ENCODE assay signal across 8 cellular contexts in genomic region chr6:135183532-135184440, GRCh38. TPM values are rescaled to one million over a fixed set of nuclear protein-coding genes. Genes with fewer than 3 reads are reported as not detected.
A peak's percentile ranks its signal among the peaks of the same experiment; 100 is the strongest.
DNase-seq lines count a peak whose midpoint lies in the region; ATAC-seq and TF ChIP-seq lines count a peak whose summit lies in the region.

No MANE protein-coding gene starts in this region.

- H3K27me3 ChIP-seq in NT2/D1 (ENCODE audit: insufficient read depth, insufficient read length) (peaks cover 40% of the 10 kb centered on the region), fibroblast of lung (ENCODE audit: control insufficient read depth, insufficient read depth, low read length) (peaks cover 6% of the 10 kb centered on the region)

- TF ChIP-seq CTCF in C4-2B (conservative IDR thresholded peaks at IDR 0.05) (peak; percentile 45), fibroblast of lung (conservative IDR thresholded peaks at IDR 0.05 in 1 of 2, IDR thresholded peaks at IDR 0.05 in 1 of 2; ENCODE audit: low read depth in 1 of 2, low read length in 2 of 2) (peak; percentile 49 to 59), osteocyte (IDR thresholded peaks at IDR 0.05) (peak; percentile 54)

- H3K79me2 ChIP-seq in fibroblast of lung (ENCODE audit: control insufficient read depth, insufficient read depth, low read length): no peaks in the 10 kb centered on the region

- H3K27me3 Mint-ChIP-seq in osteocyte (ENCODE audit: unreplicated experiment): peaks cover 5% of the 10 kb centered on the region

- peaks cover 25% of the 10 kb centered on the region for H3K4me1 Mint-ChIP-seq in osteocyte (ENCODE audit: unreplicated experiment)

- no peaks in the 10 kb centered on the region for H3K9me3 Mint-ChIP-seq in osteocyte (ENCODE audit: unreplicated experiment)

- H3K9me3 ChIP-seq in NT2/D1 (ENCODE audit: insufficient read depth, low read length): no peaks in the 10 kb centered on the region
- no peaks in the 10 kb centered on the region for H3K9me3 ChIP-seq in fibroblast of lung (ENCODE audit: control insufficient read depth, insufficient read depth, low read depth, low read length)

- H2AFZ ChIP-seq in fibroblast of lung (ENCODE audit: low read length): peak overlapping the region; percentile 17

- no peak overlapping the region for H3K27ac Mint-ChIP-seq in osteocyte (ENCODE audit: unreplicated experiment)

- no peaks in the 10 kb centered on the region for H3K4me1 ChIP-seq in NT2/D1 (ENCODE audit: insufficient read depth, insufficient read length)
- H3K4me1 ChIP-seq in fibroblast of lung (ENCODE audit: control insufficient read depth, extremely low read depth, insufficient read depth, low read length): peaks cover 4% of the 10 kb centered on the region

- H3K4me2 ChIP-seq in fibroblast of lung (ENCODE audit: extremely low read depth, insufficient read depth, low read length): peak overlapping the region; percentile 99

- H3K4me3 ChIP-seq in NT2/D1 (ENCODE audit: insufficient read length, low read depth) (peak overlapping the region; percentile 54), fibroblast of lung (replicated peaks in 1 of 4; ENCODE audit: control extremely low read depth in 1 of 4, insufficient read depth in 1 of 4, low read depth in 3 of 4, low read length in 4 of 4) (peak overlapping the region in 2 of 4 experiments; percentile 48 to 64)

- no peaks in the 10 kb centered on the region for H3K36me3 Mint-ChIP-seq in osteocyte (ENCODE audit: unreplicated experiment)

- DNase-seq in NT2/D1 (ENCODE audit: low read depth, low spot score) (peak; percentile 57), activated T-cell treated with anti-CD3 and anti-CD28 coated beads for 24 hours (ENCODE audit: low read depth) (peak; percentile 73), fibroblast of lung (ENCODE audit: low read depth in 2 of 2) (peak; percentile 26 to 40), osteocyte (ENCODE audit: extremely low spot score, unreplicated experiment) (no peak), anterior cingulate cortex (lab: John Stamatoyannopoulos, UW) (no peak)

- H3K27ac ChIP-seq in C4-2B (no peak overlapping the region), fibroblast of lung (ENCODE audit: insufficient read depth, low read length) (no peak overlapping the region)

- H3K4me3 Mint-ChIP-seq in osteocyte (ENCODE audit: unreplicated experiment): peak overlapping the region; percentile 73

- ATAC-seq in GM19025 (IDR thresholded peaks at IDR 0.05; ENCODE audit: low read depth, unreplicated experiment) (peak; percentile 16), HG03439 (IDR thresholded peaks at IDR 0.05; ENCODE audit: unreplicated experiment) (peak; percentile 47)

- H3K36me3 ChIP-seq in NT2/D1 (ENCODE audit: insufficient read depth, insufficient read length, low read length): no peaks in the 10 kb centered on the region
- no peaks in the 10 kb centered on the region for H3K36me3 ChIP-seq in fibroblast of lung (ENCODE audit: control insufficient read depth, insufficient read depth, low read length)

- no peaks in the 10 kb centered on the region for H4K20me1 ChIP-seq in fibroblast of lung (ENCODE audit: control insufficient read depth, extremely low read depth, insufficient read depth, low read length)

- H3K9ac ChIP-seq in NT2/D1 (ENCODE audit: insufficient read length, low read depth): peak overlapping the region; percentile 79
- H3K9ac ChIP-seq in fibroblast of lung (ENCODE audit: insufficient read depth, low read length): no peak overlapping the region

RNA-seq across cellular contexts. Expression of gene MYB, which starts 2.7 kb away (rescaled TPM):
- under 0.01 TPM in 1 of 2 replicates, not detected in the other for total RNA-seq in fibroblast of lung
- 0.16 and 0.35 TPM in 2 replicates for polyA plus RNA-seq in fibroblast of lung
- polyA plus RNA-seq in fibroblast of lung (2012): 0.15 and 0.33 TPM in 2 replicates
- 6.4 TPM in 1 of 2 replicates, not detected in the other for polyA minus RNA-seq in fibroblast of lung (ENCODE audit: low replicate concordance)
- total RNA-seq in osteocyte: 0.83 and 0.86 TPM in 2 replicates

Comparison
In these comparisons a context has a peak if more than half of its experiments do, and no peak if none do; other contexts are left out.
1. DNase-seq: peak in NT2/D1 (single experiment), activated T-cell treated with anti-CD3 and anti-CD28 coated beads for 24 hours (single experiment) and fibroblast of lung (2 of 2); none in osteocyte (single experiment) and anterior cingulate cortex (0 of 58).
2. Peak in every context shown above with its lines, with median percentiles within 50 percentile points of each other: CTCF ChIP-seq.